18 cellular contexts compared by ENCODE assay signal in genomic region chr4:29304595-29304994, GRCh38.
DNase-seq lines count a peak whose midpoint lies in the region; ATAC-seq and TF ChIP-seq lines count a peak whose summit lies in the region.
"Had no signal": no experiment of that assay in that cellular context is flagged by ENCODE, and none has a peak within 500 bp of the region (broad histone marks: within the 10 kb centered on the region; RNA-seq: fewer than 3 reads in every experiment).

No MANE protein-coding gene starts in this region.

- H3K27ac ChIP-seq in psoas muscle (no peak overlapping the region), ascending aorta (no peak overlapping the region)
- H3K27ac ChIP-seq: A549, HL-60 had no signal

- H3K4me3 ChIP-seq in fibroblast of mammary gland (ENCODE audit: control insufficient read depth, low read depth, low read length) = no peak overlapping the region
- no peak overlapping the region for H3K4me3 ChIP-seq in psoas muscle
- H3K4me3 ChIP-seq in ascending aorta = no peak overlapping the region
- H3K4me3 ChIP-seq: A549 had no signal

- H3K4me1 ChIP-seq in psoas muscle = no peaks in the 10 kb centered on the region
- no peaks in the 10 kb centered on the region for H3K4me1 ChIP-seq in ascending aorta
- H3K4me1 ChIP-seq: A549 had no signal

- H3K36me3 ChIP-seq in psoas muscle (ENCODE audit: insufficient read depth in 1 of 2, low read depth in 1 of 2) (no peaks in the 10 kb centered on the region), ascending aorta (no peaks in the 10 kb centered on the region)

- TF ChIP-seq CTCF in fibroblast of mammary gland (conservative IDR thresholded peaks at IDR 0.05; ENCODE audit: control insufficient read depth, insufficient read depth, low read depth, low read length) = no peak
- no peak for TF ChIP-seq CTCF in psoas muscle (IDR thresholded peaks at IDR 0.05)
- TF ChIP-seq CTCF in ascending aorta (IDR thresholded peaks at IDR 0.05) = no peak

- no peaks in the 10 kb centered on the region for H3K27me3 ChIP-seq in psoas muscle (ENCODE audit: insufficient read depth in 3 of 3, low read length in 2 of 3)
- H3K27me3 ChIP-seq in ascending aorta = no peaks in the 10 kb centered on the region

- DNase-seq in EL = peak; percentile 58
- DNase-seq in M059J (ENCODE audit: low read depth) = peak; percentile 76
- DNase-seq in fibroblast of mammary gland (ENCODE audit: low read depth) = peak; percentile 50
- peak; percentile 74 for DNase-seq in myocyte (ENCODE audit: low read depth)
- DNase-seq in psoas muscle = no peak
- no peak for DNase-seq in ascending aorta (ENCODE audit: low spot score in 2 of 2)
- DNase-seq in iPS-NIHi11 (ENCODE audit: low spot score) = no peak
- DNase-seq: DMS53, HFFc6, KG1, MM.1S, NCI-H1105 treated with DMSO at 0.1 percent for 48 hours, NCI-H2029, NCI-H2171 treated with DMSO at 0.1 percent for 48 hours, NCI-H510A, SHP77 had no signal

- WGBS in psoas muscle, 3 donors = 64 to 77% (median 70%) methylated on average over 3 of the region's 3 CpGs

- no peak for ATAC-seq in psoas muscle
- ATAC-seq: A549 had no signal

- intact Hi-C loops in psoas muscle (cut with DNase I) = no loop called here
- intact Hi-C loops in ascending aorta (cut with DNase I) = no loop called here

- H3K9me3 ChIP-seq in psoas muscle = no peaks in the 10 kb centered on the region
- H3K9me3 ChIP-seq in ascending aorta = no peaks in the 10 kb centered on the region
- H3K9me3 ChIP-seq: A549 had no signal

Comparison
In these comparisons a context has a peak if more than half of its experiments do, and no peak if none do; other contexts are left out.
1. DNase-seq: peak in EL (single experiment), M059J (single experiment), fibroblast of mammary gland (single experiment) and myocyte (single experiment); none in psoas muscle (0 of 2), ascending aorta (0 of 2) and iPS-NIHi11 (single experiment).